17 cellular contexts compared by ENCODE assay signal in genomic region chr10:16835223-16835622, GRCh38. TPM values are rescaled to one million over a fixed set of nuclear protein-coding genes. Genes with fewer than 3 reads are reported as not detected.
A peak's percentile ranks its signal among the peaks of the same experiment; 100 is the strongest.
DNase-seq lines count a peak whose midpoint lies in the region; ATAC-seq lines count a peak whose summit lies in the region.
"Had no signal": no experiment of that assay in that cellular context is flagged by ENCODE, and none has a peak within 500 bp of the region (broad histone marks: within the 10 kb centered on the region; RNA-seq: fewer than 3 reads in every experiment).

No MANE protein-coding gene starts in this region.

- no peaks in the 10 kb centered on the region for H3K36me3 ChIP-seq in CD4-positive, CD25-positive, alpha-beta regulatory T cell (ENCODE audit: control insufficient read depth, insufficient read depth, low read length)
- H3K36me3 ChIP-seq: BLaER1, heart left ventricle, thyroid gland had no signal

- H3K27ac Mint-ChIP-seq in CD4-positive, CD25-positive, alpha-beta regulatory T cell: peak overlapping the region in 2 of 3 donors; percentile 67 to 76

- peaks cover 0 to 14% (median 9%) of the 10 kb centered on the region in 4 donors for H3K4me1 Mint-ChIP-seq in CD4-positive, CD25-positive, alpha-beta regulatory T cell

- H3K4me1 ChIP-seq in CD4-positive, CD25-positive, alpha-beta regulatory T cell (ENCODE audit: control insufficient read depth, insufficient read depth, low read length, poor library complexity, severe bottlenecking): peaks cover 7% of the 10 kb centered on the region
- H3K4me1 ChIP-seq: thyroid gland had no signal

- H3K27me3 ChIP-seq in CD4-positive, CD25-positive, alpha-beta regulatory T cell (ENCODE audit: control insufficient read depth, insufficient read depth, low read length): no peaks in the 10 kb centered on the region
- H3K27me3 ChIP-seq: BLaER1, heart left ventricle, thyroid gland had no signal

- H3K4me3 Mint-ChIP-seq in CD4-positive, CD25-positive, alpha-beta regulatory T cell: peak overlapping the region; percentile 1 to 76 (median 74)

- peaks cover 4% of the 10 kb centered on the region for H3K27me3 Mint-ChIP-seq in CD4-positive, CD25-positive, alpha-beta regulatory T cell

- H3K27ac ChIP-seq in CD4-positive, CD25-positive, alpha-beta regulatory T cell (ENCODE audit: insufficient read depth, low read length, poor library complexity, severe bottlenecking): no peak overlapping the region
- H3K27ac ChIP-seq: 22Rv1, BLaER1, heart left ventricle, thyroid gland had no signal

- DNase-seq in DMS53 (lab: John Stamatoyannopoulos, UW) (peak; percentile 17), DMS53 treated with DMSO at 0.1 percent for 48 hours (lab: John Stamatoyannopoulos, UW; ENCODE audit: unreplicated experiment) (no peak), CD1c-positive myeloid dendritic cell (ENCODE audit: extremely low spot score) (no peak), NCI-H2107 (lab: John Stamatoyannopoulos, UW) (no peak), Kasumi-1 (lab: John Stamatoyannopoulos, UW) (no peak)
- peak; percentile 10 to 75 (median 58) for DNase-seq in CD4-positive, CD25-positive, alpha-beta regulatory T cell
- DNase-seq in activated CD4-positive, alpha-beta T cell treated with anti-CD3 and anti-CD28 coated beads, Interleukin-2, amount 50 U/mL, for 4 hours: peak; percentile 20 to 32
- peak; percentile 39 for DNase-seq in central memory CD4-positive, alpha-beta T cell
- DNase-seq: cortex of kidney, heart left ventricle, KG1, mammary epithelial cell, NCI-H226, SIG-M5, thyroid gland had no signal

- H3K9me3 Mint-ChIP-seq in CD4-positive, CD25-positive, alpha-beta regulatory T cell: no peaks in the 10 kb centered on the region

- peaks cover 4% of the 10 kb centered on the region for H3K36me3 Mint-ChIP-seq in CD4-positive, CD25-positive, alpha-beta regulatory T cell

- peak overlapping the region; percentile 79 for H3K4me3 ChIP-seq in CD4-positive, CD25-positive, alpha-beta regulatory T cell (ENCODE audit: low read depth, low read length)
- H3K4me3 ChIP-seq: BLaER1, heart left ventricle, thyroid gland had no signal

- H3K9me3 ChIP-seq in CD4-positive, CD25-positive, alpha-beta regulatory T cell (ENCODE audit: control insufficient read depth in 2 of 2, low read length in 2 of 2): no peaks in the 10 kb centered on the region
- H3K9me3 ChIP-seq: BLaER1, heart left ventricle, thyroid gland had no signal

- peak; percentile 96 to 97 for ATAC-seq in CD4-positive, CD25-positive, alpha-beta regulatory T cell (ENCODE audit: low read depth in 2 of 2)
- ATAC-seq: heart left ventricle had no signal

RNA-seq across cellular contexts. Expression of gene RSU1, which starts 18.0 kb away (rescaled TPM):
- 69.2 TPM for total RNA-seq in CD4-positive, CD25-positive, alpha-beta regulatory T cell
- 100 to 1,000 TPM; 117 to 165 (median 146) TPM for polyA plus RNA-seq in CD4-positive, CD25-positive, alpha-beta regulatory T cell

Comparison
In these comparisons a context has a peak if more than half of its experiments do, and no peak if none do; other contexts are left out.
1. DNase-seq: peak in DMS53 (single experiment), CD4-positive, CD25-positive, alpha-beta regulatory T cell (3 of 3), activated CD4-positive, alpha-beta T cell treated with anti-CD3 and anti-CD28 coated beads, Interleukin-2, amount 50 U/mL, for 4 hours (2 of 2) and central memory CD4-positive, alpha-beta T cell (single experiment); none in DMS53 treated with DMSO at 0.1 percent for 48 hours (single experiment), CD1c-positive myeloid dendritic cell (single experiment), NCI-H2107 (single experiment) and Kasumi-1 (0 of 2).